ENCODE assay signal across 1 cellular context in genomic region chr16:9090960-9091866, GRCh38.
TF ChIP-seq lines count a peak whose summit lies in the region.

TSS of gene HAPSTR1 (plus strand) at chr16:9091644. CDS start at chr16:9092045, 401 bp downstream.

TF ChIP-seq in HepG2, 621 proteins besides CTCF, POLR2A, EP300 and RAD21 (continued from another document and continues in another):
- TF ChIP-seq ZNF318 (CRISPR knock-in tag; IDR thresholded peaks at IDR 0.05) (0 out of 2 replicates have a peak, but pooled peaks have one; percentile 15), PRDM4 (CRISPR knock-in tag; IDR thresholded peaks at IDR 0.05; ENCODE audit: borderline replicate concordance) (no peak), ZNF572 (CRISPR knock-in tag; IDR thresholded peaks at IDR 0.05) (peak; percentile 89), HMG20B (CRISPR knock-in tag; conservative IDR thresholded peaks at IDR 0.05) (peak; percentile 80), IRF9 (CRISPR knock-in tag; IDR thresholded peaks at IDR 0.05; ENCODE audit: borderline replicate concordance) (peak; percentile 77; the same call in 1 of the 2 replicates), MLX (CRISPR knock-in tag; IDR thresholded peaks at IDR 0.05) (peak; percentile 84), NFAT5 (CRISPR knock-in tag; IDR thresholded peaks at IDR 0.05) (peak; percentile 97), TCF7 (IDR thresholded peaks at IDR 0.05; ENCODE audit: low read depth) (no peak), ZBTB14 (CRISPR knock-in tag; IDR thresholded peaks at IDR 0.05) (peak; percentile 32; the same call in 1 of the 2 replicates), SMARCC2 (IDR thresholded peaks at IDR 0.05) (no peak), ZNF577 (CRISPR knock-in tag; IDR thresholded peaks at IDR 0.05; ENCODE audit: borderline replicate concordance, low read depth) (peak; percentile 88; the same call in 1 of the 2 replicates), NRL (CRISPR knock-in tag; IDR thresholded peaks at IDR 0.05; ENCODE audit: borderline replicate concordance) (peak; percentile 72), ZNF343 (CRISPR knock-in tag; IDR thresholded peaks at IDR 0.05) (peak; percentile 81; the same call in 1 of the 2 replicates), ZKSCAN5 (CRISPR knock-in tag; IDR thresholded peaks at IDR 0.05) (no peak), SP140L (CRISPR knock-in tag; IDR thresholded peaks at IDR 0.05; ENCODE audit: borderline replicate concordance) (no peak; the same call in 1 of the 2 replicates), ZNF296 (CRISPR knock-in tag; conservative IDR thresholded peaks at IDR 0.05) (peak; percentile 88), ZNF687 (CRISPR knock-in tag; IDR thresholded peaks at IDR 0.05) (peak; percentile 89), TCF12 (IDR thresholded peaks at IDR 0.05) (no peak), TCF12 (CRISPR knock-in tag; IDR thresholded peaks at IDR 0.05) (no peak; the same call in none of the 2 replicates), ZNF160 (CRISPR knock-in tag; IDR thresholded peaks at IDR 0.05) (peak; percentile 71; the same call in 1 of the 2 replicates), ZBTB38 (CRISPR knock-in tag; IDR thresholded peaks at IDR 0.05) (no peak; the same call in 1 of the 2 replicates), HDAC1 (CRISPR knock-in tag; IDR thresholded peaks at IDR 0.05) (peak; percentile 82), ZNF780A (CRISPR knock-in tag; IDR thresholded peaks at IDR 0.05) (peak; percentile 82; the same call in 1 of the 2 replicates), TIGD3 (CRISPR knock-in tag; IDR thresholded peaks at IDR 0.05; ENCODE audit: borderline replicate concordance) (no peak; the same call in 1 of the 2 replicates), MYPOP (CRISPR knock-in tag; IDR thresholded peaks at IDR 0.05) (peak; percentile 62; the same call in 1 of the 2 replicates)
